8 cellular contexts compared by ENCODE assay signal in genomic region chr7:100604976-100605911, GRCh38. TPM values are rescaled to one million over a fixed set of nuclear protein-coding genes. Genes with fewer than 3 reads are reported as not detected.
DNase-seq lines count a peak whose midpoint lies in the region; ATAC-seq and TF ChIP-seq lines count a peak whose summit lies in the region.

No MANE protein-coding gene starts in this region.

- no peak for TF ChIP-seq CTCF in Calu3 (IDR thresholded peaks at IDR 0.05; ENCODE audit: unreplicated experiment)
- peak; percentile 37; the same call in 1 of the 2 replicates for TF ChIP-seq CTCF in Panc1 (IDR thresholded peaks at IDR 0.05)
- no peak for TF ChIP-seq CTCF in cardiac fibroblast (IDR thresholded peaks at IDR 0.05; ENCODE audit: low read depth, low read length)
- TF ChIP-seq CTCF in tibial artery (IDR thresholded peaks at IDR 0.05) = no peak

- H3K27ac ChIP-seq in Panc1 (ENCODE audit: low read length) (peak overlapping the region; percentile 78; the same call in 1 of the 2 replicates), tibial artery (peak overlapping the region; percentile 77 to 91)

- H3K9me3 ChIP-seq in Panc1 (ENCODE audit: control insufficient read depth, insufficient read depth, low read depth, low read length) (no peaks in the 10 kb centered on the region), tibial artery (no peaks in the 10 kb centered on the region)

- BruUV-seq in Calu3 (replicated peaks; lab: Mats Ljungman, UMichigan) (no TSS peak), Panc1 (replicated peaks; lab: Mats Ljungman, UMichigan) (no TSS peak)

- peak; percentile 37 for DNase-seq in Calu3
- no peak for DNase-seq in Panc1 (ENCODE audit: low read depth, low spot score)
- DNase-seq in cardiac fibroblast (ENCODE audit: low read depth in 2 of 2) = no peak
- DNase-seq in memory B cell (ENCODE audit: low spot score in 2 of 2) = peak in 1 of 2 donors; percentile 37
- no peak for DNase-seq in tibial artery
- DNase-seq in NCI-H226 = no peak
- DNase-seq in NCI-H2081 treated with DMSO at 0.1 percent for 48 hours (lab: John Stamatoyannopoulos, UW) = no peak

- H3K4me3 Mint-ChIP-seq in Calu3 (ENCODE audit: low read depth, unreplicated experiment) (peak overlapping the region; percentile 74), memory B cell (peak overlapping the region; percentile 87)

- H3K36me3 ChIP-seq in Panc1 (ENCODE audit: control insufficient read depth, insufficient read depth, low read length) (no peaks in the 10 kb centered on the region), tibial artery (peaks cover 0 to 6% (median 0%) of the 10 kb centered on the region in 3 donors)

- intact Hi-C loops in Calu3 (cut with micrococcal nuclease; ENCODE audit: unreplicated experiment) = no loop called here
- intact Hi-C loops in Panc1 (cut with micrococcal nuclease; ENCODE audit: unreplicated experiment) = no loop called here
- intact Hi-C loops in tibial artery (cut with DNase I; ENCODE audit: low total_unique reads) = no loop called here

- no peaks in the 10 kb centered on the region for H3K27me3 ChIP-seq in Panc1 (ENCODE audit: control insufficient read depth, insufficient read depth, low read length)
- H3K27me3 ChIP-seq in tibial artery = no peaks in the 10 kb centered on the region

- H3K36me3 Mint-ChIP-seq in Calu3 (ENCODE audit: insufficient read depth, unreplicated experiment) (peaks cover 11% of the 10 kb centered on the region), memory B cell (no peaks in the 10 kb centered on the region)

- POLR2A ChIA-PET in Panc1 (lab: Charles Lee) = interaction anchor here (0.5 to 0.6 kb wide), 2 partner anchors 17 to 70 kb away, joined by 3 to 6 read pairs; no protein-coding TSS in a partner anchor

- in situ Hi-C loops in Panc1 (cut with HindIII; ENCODE audit: low pct_unique_long_range_greater_than_20kb, low sequenced_read_pairs) = no loop called here

- H3K27me3 Mint-ChIP-seq in Calu3 (ENCODE audit: unreplicated experiment) (no peaks in the 10 kb centered on the region), memory B cell (no peaks in the 10 kb centered on the region)

- peak overlapping the region; percentile 67 to 79 for H3K4me3 ChIP-seq in Panc1 (ENCODE audit: low read depth in 2 of 2, low read length in 2 of 2)
- H3K4me3 ChIP-seq in cardiac fibroblast (replicated peaks in 1 of 2; ENCODE audit: low read depth in 2 of 2, low read length in 2 of 2) = peak overlapping the region; percentile 77 to 84
- peak overlapping the region; percentile 65 to 80 for H3K4me3 ChIP-seq in tibial artery

- CTCF ChIA-PET in Calu3 (lab: Charles Lee) (no interaction called here), Panc1 (lab: Charles Lee) (no interaction called here)

- H3K9me3 Mint-ChIP-seq in Calu3 (ENCODE audit: low read depth, unreplicated experiment) (no peaks in the 10 kb centered on the region), memory B cell (no peaks in the 10 kb centered on the region)

- H3K4me1 Mint-ChIP-seq in Calu3 (ENCODE audit: low read depth, unreplicated experiment) (no peaks in the 10 kb centered on the region), memory B cell (peaks cover 17% of the 10 kb centered on the region)

- H3K4me1 ChIP-seq in Panc1 (ENCODE audit: control insufficient read depth, insufficient read depth, low read length) (peaks cover 8% of the 10 kb centered on the region; the same call in 1 of the 2 replicates), tibial artery (peaks cover 0 to 36% (median 25%) of the 10 kb centered on the region in 4 donors)

- no peak overlapping the region for H3K27ac Mint-ChIP-seq in Calu3 (ENCODE audit: unreplicated experiment)
- H3K27ac Mint-ChIP-seq in memory B cell = peak overlapping the region; percentile 62

- ATAC-seq in Panc1 (peak; percentile 57), memory B cell (ENCODE audit: low read depth) (peak; percentile 27), GM18868 (IDR thresholded peaks at IDR 0.05; ENCODE audit: unreplicated experiment) (no peak)

RNA-seq across cellular contexts. Expression of gene PCOLCE, which starts 3.1 kb away (rescaled TPM):
- total RNA-seq in Calu3 (2022) (4.4 and 6.1 TPM in 2 replicates), Panc1 (2021; ENCODE audit: unreplicated experiment) (13.8 TPM)
- polyA plus RNA-seq in Panc1 (2012; ENCODE audit: insufficient read length) = 28.9 TPM

RNA-seq across cellular contexts. Expression of gene MOSPD3, which starts 7.1 kb away (rescaled TPM):
- total RNA-seq in Calu3 (2022) (11.7 and 14.6 TPM in 2 replicates), Panc1 (2021; ENCODE audit: unreplicated experiment) (25.0 TPM)
- 39.7 TPM for polyA plus RNA-seq in Panc1 (2012; ENCODE audit: insufficient read length)

RNA-seq across cellular contexts. Expression of gene FBXO24, which starts 19.1 kb away (rescaled TPM):
- total RNA-seq in Calu3 (2022) = 0.29 and 0.66 TPM in 2 replicates
- 0.59 TPM for total RNA-seq in Panc1 (2021; ENCODE audit: unreplicated experiment)
- 1.2 TPM for polyA plus RNA-seq in Panc1 (2012; ENCODE audit: insufficient read length)

RNA-seq across cellular contexts. Expression of gene LRCH4, which starts 19.3 kb away (rescaled TPM):
- total RNA-seq in Calu3 (2022) (29.0 and 34.6 TPM in 2 replicates), Panc1 (2021; ENCODE audit: unreplicated experiment) (66.4 TPM)
- 51.5 TPM for polyA plus RNA-seq in Panc1 (2012; ENCODE audit: insufficient read length)

RNA-seq across cellular contexts. Expression of gene SAP25, which starts 31.5 kb away (rescaled TPM):
- total RNA-seq in Calu3 (2022) (3.1 and 3.2 TPM in 2 replicates), Panc1 (2021; ENCODE audit: unreplicated experiment) (3.0 TPM)
- polyA plus RNA-seq in Panc1 (2012; ENCODE audit: insufficient read length) = not detected
